Comparison of ENCODE assay signal across 16 cellular contexts in the genomic region with DNA sequence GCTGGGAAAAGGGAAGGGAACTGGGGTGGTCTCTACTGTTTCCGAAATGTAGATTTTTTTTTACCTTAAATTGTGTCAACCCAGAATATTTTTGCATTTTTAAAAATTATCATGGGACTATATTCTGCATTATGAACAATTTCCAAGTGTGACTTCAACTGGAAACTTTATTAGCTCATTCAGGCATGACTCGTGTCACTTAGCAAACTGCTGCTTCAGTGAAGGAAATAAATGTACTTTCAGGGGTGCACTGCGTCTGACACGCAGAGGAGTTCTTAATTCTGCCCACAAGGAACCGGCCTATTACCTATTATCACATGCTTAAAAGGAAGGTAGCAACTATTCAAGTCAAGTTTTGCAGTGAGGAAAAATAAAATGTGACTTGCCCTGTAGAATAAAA.
DNase-seq lines count a peak whose midpoint lies in the region; ATAC-seq and FAIRE-seq lines count a peak whose summit lies in the region.
"Had no signal": no experiment of that assay in that cellular context is flagged by ENCODE, and none has a peak within 500 bp of the region (broad histone marks: within the 10 kb centered on the region; RNA-seq: fewer than 3 reads in every experiment).

No MANE protein-coding gene starts in this region.

- no peaks in the 10 kb centered on the region for H3K9me3 ChIP-seq in BLaER1 treated with 17β-estradiol and CSF1 and Interleukin-3, amounts not matched to agents 10 nM and 100 nM (replicated peaks in 1 of 11)
- H3K9me3 ChIP-seq in effector memory CD4-positive, alpha-beta T cell (ENCODE audit: control insufficient read depth, low read length), result no peaks in the 10 kb centered on the region

- no peak for FAIRE-seq in RCC 7860 (lab: Jason Lieb, UNC)
- FAIRE-seq: A204.1, urothelium cell line had no signal

- H3K4me1 Mint-ChIP-seq in T-helper 1 cell treated with Interleukin-12 subunit alpha and Interleukin-12 subunit beta and Interleukin-4 antibody, amounts not matched to agents 30 μg/mL and 1 μg/mL, for 36 hours (ENCODE audit: low read depth), result peaks cover 82% of the 10 kb centered on the region

- H3K9ac ChIP-seq in BLaER1 treated with 17β-estradiol and CSF1 and Interleukin-3, amounts not matched to agents 10 nM and 100 nM, result peak overlapping the region in 1 of 11 experiments; percentile 40; a peak in 3 of 22 replicates

- H3K27ac Mint-ChIP-seq in T-helper 1 cell treated with Interleukin-12 subunit alpha and Interleukin-12 subunit beta and Interleukin-4 antibody, amounts not matched to agents 30 μg/mL and 1 μg/mL, for 36 hours, result peak overlapping the region; percentile 80

- H3K36me3 Mint-ChIP-seq in T-helper 1 cell treated with Interleukin-12 subunit alpha and Interleukin-12 subunit beta and Interleukin-4 antibody, amounts not matched to agents 30 μg/mL and 1 μg/mL, for 36 hours (ENCODE audit: low read depth), result peaks cover 2% of the 10 kb centered on the region
- H3K36me3 Mint-ChIP-seq: natural killer cell treated with Interleukin-12 subunit alpha and Interleukin-12 subunit beta and Interleukin-15 and Interleukin-18, amount 100 ng/mL, for 72 hours had no signal

- no peaks in the 10 kb centered on the region for H3K27me3 Mint-ChIP-seq in T-helper 1 cell treated with Interleukin-12 subunit alpha and Interleukin-12 subunit beta and Interleukin-4 antibody, amounts not matched to agents 30 μg/mL and 1 μg/mL, for 36 hours (ENCODE audit: low read depth)

- H3K4me2 ChIP-seq in BLaER1 treated with 17β-estradiol and CSF1 and Interleukin-3, amounts not matched to agents 10 nM and 100 nM, result peak overlapping the region; percentile 16 to 85 (median 71)

- H4K20me1 ChIP-seq in BLaER1 treated with 17β-estradiol and CSF1 and Interleukin-3, amounts not matched to agents 10 nM and 100 nM, result no peaks in the 10 kb centered on the region

- H3K27ac ChIP-seq in BLaER1 treated with 17β-estradiol and CSF1 and Interleukin-3, amounts not matched to agents 10 nM and 100 nM, result peak overlapping the region in 8 of 11 experiments; percentile 47 to 89 (median 84); a peak in 13 of 22 replicates
- peak overlapping the region; percentile 63 for H3K27ac ChIP-seq in epithelial cell of prostate
- H3K27ac ChIP-seq in effector memory CD4-positive, alpha-beta T cell (ENCODE audit: insufficient read depth, low read length, poor library complexity, severe bottlenecking), result no peak overlapping the region
- H3K27ac ChIP-seq: dorsolateral prefrontal cortex had no signal

- no peaks in the 10 kb centered on the region for H3K9me3 Mint-ChIP-seq in T-helper 1 cell treated with Interleukin-12 subunit alpha and Interleukin-12 subunit beta and Interleukin-4 antibody, amounts not matched to agents 30 μg/mL and 1 μg/mL, for 36 hours
- H3K9me3 Mint-ChIP-seq: natural killer cell treated with Interleukin-12 subunit alpha and Interleukin-12 subunit beta and Interleukin-15 and Interleukin-18, amount 100 ng/mL, for 72 hours had no signal

- ATAC-seq in GM19463 (IDR thresholded peaks at IDR 0.05; ENCODE audit: unreplicated experiment), result peak; percentile 32
- ATAC-seq: natural killer cell treated with Interleukin-12 subunit alpha and Interleukin-12 subunit beta and Interleukin-15 and Interleukin-18, amount 100 ng/mL, for 72 hours had no signal

- no peaks in the 10 kb centered on the region for H3K36me3 ChIP-seq in BLaER1 treated with 17β-estradiol and CSF1 and Interleukin-3, amounts not matched to agents 10 nM and 100 nM
- no peaks in the 10 kb centered on the region for H3K36me3 ChIP-seq in effector memory CD4-positive, alpha-beta T cell (ENCODE audit: control insufficient read depth, insufficient read depth, low read length)

- H3K4me3 ChIP-seq in BLaER1 treated with 17β-estradiol and CSF1 and Interleukin-3, amounts not matched to agents 10 nM and 100 nM, result no peak overlapping the region
- H3K4me3 ChIP-seq in effector memory CD4-positive, alpha-beta T cell (ENCODE audit: insufficient read depth, low read depth, low read length, poor library complexity, severe bottlenecking), result no peak overlapping the region
- H3K4me3 ChIP-seq: dorsolateral prefrontal cortex had no signal

- H3K27me3 ChIP-seq in BLaER1 treated with 17β-estradiol and CSF1 and Interleukin-3, amounts not matched to agents 10 nM and 100 nM, result no peaks in the 10 kb centered on the region
- no peaks in the 10 kb centered on the region for H3K27me3 ChIP-seq in effector memory CD4-positive, alpha-beta T cell (replicated peaks; ENCODE audit: control insufficient read depth, insufficient read depth, low read length, poor library complexity, severe bottlenecking)
- H3K27me3 ChIP-seq: dorsolateral prefrontal cortex had no signal

- no peak for DNase-seq in T-helper 1 cell
- no peak for DNase-seq in epithelial cell of prostate (ENCODE audit: low read depth, low spot score)
- no peak for DNase-seq in effector memory CD4-positive, alpha-beta T cell
- DNase-seq in SW 1271 (lab: John Stamatoyannopoulos, UW), result no peak
- no peak for DNase-seq in RCC 7860 (ENCODE audit: low spot score)
- DNase-seq: activated effector memory CD4-positive, alpha-beta T cell treated with anti-CD3 and anti-CD28 coated beads, Interleukin-2, amount 50 U/mL, for 16 hours; amniotic stem cell; NCI-H2029; NCI-H446 had no signal

- H3K4me1 ChIP-seq in BLaER1 treated with 17β-estradiol and CSF1 and Interleukin-3, amounts not matched to agents 10 nM and 100 nM, result peaks cover 45 to 96% (median 71%) of the 10 kb centered on the region in 10 experiments
- peaks cover 4% of the 10 kb centered on the region for H3K4me1 ChIP-seq in effector memory CD4-positive, alpha-beta T cell (ENCODE audit: control insufficient read depth, insufficient read depth, low read length, poor library complexity, severe bottlenecking)

- peak overlapping the region; percentile 28 for H3K4me3 Mint-ChIP-seq in T-helper 1 cell treated with Interleukin-12 subunit alpha and Interleukin-12 subunit beta and Interleukin-4 antibody, amounts not matched to agents 30 μg/mL and 1 μg/mL, for 36 hours
- H3K4me3 Mint-ChIP-seq: natural killer cell treated with Interleukin-12 subunit alpha and Interleukin-12 subunit beta and Interleukin-15 and Interleukin-18, amount 100 ng/mL, for 72 hours had no signal
